ENCODE assay signal across 14 cellular contexts in genomic region chr11:110490886-110491285, GRCh38.
A peak's percentile ranks its signal among the peaks of the same experiment; 100 is the strongest.
DNase-seq lines count a peak whose midpoint lies in the region; ATAC-seq, FAIRE-seq and TF ChIP-seq lines count a peak whose summit lies in the region.
"Had no signal": no experiment of that assay in that cellular context is flagged by ENCODE, and none has a peak within 500 bp of the region (broad histone marks: within the 10 kb centered on the region; RNA-seq: fewer than 3 reads in every experiment).

No MANE protein-coding gene starts in this region.

- no peak overlapping the region for H3K27ac Mint-ChIP-seq in astrocyte (ENCODE audit: unreplicated experiment)
- H3K27ac Mint-ChIP-seq: CD4-positive, alpha-beta T cell had no signal

- FAIRE-seq in astrocyte (lab: Jason Lieb, UNC) = no peak

- H3K4me1 ChIP-seq in astrocyte (ENCODE audit: insufficient read depth, low read length) = no peaks in the 10 kb centered on the region

- no peaks in the 10 kb centered on the region for H3K27me3 ChIP-seq in astrocyte (ENCODE audit: insufficient read depth, low read length)

- peak; percentile 83 for DNase-seq in AG08395 (ENCODE audit: low spot score)
- DNase-seq in HPDE6-E6E7 (ENCODE audit: extremely low spot score) = peak; percentile 14
- DNase-seq in astrocyte (ENCODE audit: low read depth) = peak; percentile 51
- peak; percentile 45 for DNase-seq in kidney tubule cell (ENCODE audit: low spot score)
- DNase-seq in activated CD4-positive, CD25-positive, alpha-beta regulatory T cell (lab: John Stamatoyannopoulos, UW) = no peak
- no peak for DNase-seq in DMS79 (lab: John Stamatoyannopoulos, UW)
- DNase-seq: CD4-positive, alpha-beta T cell; left ventricle myocardium superior; NCI-H1436; stimulated activated naive CD4-positive, alpha-beta T cell treated with Interleukin-2 at 50 U/mL for 16 hours had no signal

- no peak for TF ChIP-seq CTCF in astrocyte (IDR thresholded peaks at IDR 0.05; ENCODE audit: insufficient read depth, low read depth, low read length)

- H3K4me3 Mint-ChIP-seq in astrocyte (ENCODE audit: unreplicated experiment) = no peak overlapping the region
- H3K4me3 Mint-ChIP-seq: brain; CD4-positive, alpha-beta T cell had no signal

- H3K9me3 Mint-ChIP-seq in astrocyte (ENCODE audit: unreplicated experiment) = no peaks in the 10 kb centered on the region
- H3K9me3 Mint-ChIP-seq: CD4-positive, alpha-beta T cell had no signal

- H3K4me1 Mint-ChIP-seq in astrocyte (ENCODE audit: low read depth, unreplicated experiment) = no peaks in the 10 kb centered on the region

- no peak overlapping the region for H3K27ac ChIP-seq in astrocyte (ENCODE audit: low read depth, low read length)

- no peak overlapping the region for H3K4me2 ChIP-seq in astrocyte (ENCODE audit: low read length)

- no peaks in the 10 kb centered on the region for H4K20me1 ChIP-seq in astrocyte (ENCODE audit: insufficient read depth, low read length)

- no peaks in the 10 kb centered on the region for H3K79me2 ChIP-seq in astrocyte (ENCODE audit: insufficient read depth, low read length)

- H3K27me3 Mint-ChIP-seq in astrocyte (ENCODE audit: low read depth, unreplicated experiment) = no peaks in the 10 kb centered on the region

- no peaks in the 10 kb centered on the region for H3K36me3 ChIP-seq in astrocyte (ENCODE audit: insufficient read depth, low read length)

- ATAC-seq in HG03378 (IDR thresholded peaks at IDR 0.05; ENCODE audit: unreplicated experiment) (no peak), GM18861 (IDR thresholded peaks at IDR 0.05; ENCODE audit: unreplicated experiment) (no peak)
- ATAC-seq: esophagus mucosa, left ventricle myocardium superior had no signal

- H3K4me3 ChIP-seq in astrocyte (ENCODE audit: insufficient read depth, low read depth, low read length) = no peak overlapping the region

- H2AFZ ChIP-seq in astrocyte (ENCODE audit: low read depth, low read length) = no peak overlapping the region

- no peaks in the 10 kb centered on the region for H3K36me3 Mint-ChIP-seq in astrocyte (ENCODE audit: low read depth, unreplicated experiment)
- H3K36me3 Mint-ChIP-seq: brain had no signal

- H3K9me3 ChIP-seq in astrocyte (ENCODE audit: insufficient read depth, low read depth, low read length) = no peaks in the 10 kb centered on the region

- no peak overlapping the region for H3K9ac ChIP-seq in astrocyte (ENCODE audit: low read length)

Comparison
In these comparisons a context has a peak if more than half of its experiments do, and no peak if none do; other contexts are left out.
1. DNase-seq: peak in AG08395 (single experiment), HPDE6-E6E7 (single experiment), astrocyte (single experiment) and kidney tubule cell (single experiment); none in activated CD4-positive, CD25-positive, alpha-beta regulatory T cell (0 of 4) and DMS79 (single experiment).